In the genomic region with DNA sequence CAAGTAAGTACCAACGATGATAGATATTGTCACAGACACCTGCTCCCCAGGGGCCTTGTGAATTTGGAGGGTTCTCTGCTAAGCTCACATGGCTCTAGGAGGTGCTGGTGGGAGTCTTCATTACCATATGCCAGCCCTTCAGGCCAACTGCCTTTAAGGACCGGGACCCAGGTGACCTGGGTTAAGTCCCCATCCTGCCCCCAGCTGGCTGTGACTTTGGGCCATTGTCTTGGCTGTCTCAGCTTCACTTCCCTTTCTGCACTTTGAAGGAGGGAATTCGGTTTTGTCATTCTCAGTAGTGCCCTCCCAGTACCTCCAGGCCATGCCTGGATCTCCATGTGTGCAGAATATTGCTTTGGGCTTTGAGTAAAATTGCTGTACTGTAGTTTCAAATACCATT, we compare ENCODE assay signal across 12 cellular contexts.
DNase-seq lines count a peak whose midpoint lies in the region; ATAC-seq and TF ChIP-seq lines count a peak whose summit lies in the region.
"Had no signal": no experiment of that assay in that cellular context is flagged by ENCODE, and none has a peak within 500 bp of the region (broad histone marks: within the 10 kb centered on the region; RNA-seq: fewer than 3 reads in every experiment).

No MANE protein-coding gene starts in this region.

- H3K9ac ChIP-seq in neuronal stem cell (ENCODE audit: low read depth, low read length, poor library complexity): no peak overlapping the region

- H3K4me3 ChIP-seq in HL-60 (replicated peaks; ENCODE audit: insufficient read depth, low read length): no peak overlapping the region
- no peak overlapping the region for H3K4me3 ChIP-seq in neuronal stem cell (ENCODE audit: low read length in 2 of 2)
- no peak overlapping the region for H3K4me3 ChIP-seq in MG63
- H3K4me3 ChIP-seq: left lung had no signal

- ATAC-seq in GM21717 (IDR thresholded peaks at IDR 0.05; ENCODE audit: unreplicated experiment): no peak

- peak overlapping the region; percentile 68 for H3K27ac Mint-ChIP-seq in T-helper 2 cell treated with Interferon-gamma antibody and Interleukin-4, amounts not matched to agents 5 μg/mL and 100 μg/mL, for 36 hours
- peak overlapping the region; percentile 95 for H3K27ac Mint-ChIP-seq in activated naive CD8-positive, alpha-beta T cell treated with anti-CD3 and anti-CD28 coated beads for 36 hours

- H3K4me2 ChIP-seq in neuronal stem cell (ENCODE audit: insufficient read depth, low read length, poor library complexity, severe bottlenecking): no peak overlapping the region

- no peak overlapping the region for H3K4me3 Mint-ChIP-seq in T-helper 2 cell treated with Interferon-gamma antibody and Interleukin-4, amounts not matched to agents 5 μg/mL and 100 μg/mL, for 36 hours
- no peak overlapping the region for H3K4me3 Mint-ChIP-seq in activated naive CD8-positive, alpha-beta T cell treated with anti-CD3 and anti-CD28 coated beads for 36 hours

- H3K9me3 Mint-ChIP-seq in T-helper 2 cell treated with Interferon-gamma antibody and Interleukin-4, amounts not matched to agents 5 μg/mL and 100 μg/mL, for 36 hours: no peaks in the 10 kb centered on the region
- peaks cover 1% of the 10 kb centered on the region for H3K9me3 Mint-ChIP-seq in activated naive CD8-positive, alpha-beta T cell treated with anti-CD3 and anti-CD28 coated beads for 36 hours

- no peaks in the 10 kb centered on the region for H3K27me3 ChIP-seq in HL-60 (ENCODE audit: insufficient read depth, poor library complexity, severe bottlenecking)
- H3K27me3 ChIP-seq in neuronal stem cell (ENCODE audit: control insufficient read depth in 3 of 3, insufficient read depth in 3 of 3, low read depth in 1 of 3, low read length in 3 of 3): no peaks in the 10 kb centered on the region
- H3K27me3 ChIP-seq in MG63: no peaks in the 10 kb centered on the region
- H3K27me3 ChIP-seq: left lung had no signal

- H3K36me3 Mint-ChIP-seq in T-helper 2 cell treated with Interferon-gamma antibody and Interleukin-4, amounts not matched to agents 5 μg/mL and 100 μg/mL, for 36 hours (ENCODE audit: low read depth): peaks cover 57% of the 10 kb centered on the region
- H3K36me3 Mint-ChIP-seq in activated naive CD8-positive, alpha-beta T cell treated with anti-CD3 and anti-CD28 coated beads for 36 hours: peaks cover 69% of the 10 kb centered on the region

- H3K27me3 Mint-ChIP-seq in T-helper 2 cell treated with Interferon-gamma antibody and Interleukin-4, amounts not matched to agents 5 μg/mL and 100 μg/mL, for 36 hours (ENCODE audit: low read depth): no peaks in the 10 kb centered on the region
- no peaks in the 10 kb centered on the region for H3K27me3 Mint-ChIP-seq in activated naive CD8-positive, alpha-beta T cell treated with anti-CD3 and anti-CD28 coated beads for 36 hours

- no peaks in the 10 kb centered on the region for H3K79me1 ChIP-seq in neuronal stem cell (ENCODE audit: low read depth, low read length)

- H3K4me1 ChIP-seq in neuronal stem cell (ENCODE audit: control insufficient read depth in 2 of 2, insufficient read depth in 1 of 2, low read depth in 1 of 2, low read length in 2 of 2): peaks cover 0 to 5% of the 10 kb centered on the region in 2 donors

- no peak overlapping the region for H4K91ac ChIP-seq in neuronal stem cell (ENCODE audit: low read depth, low read length, poor library complexity)

- no peak overlapping the region for H2AK5ac ChIP-seq in neuronal stem cell (ENCODE audit: low read depth, low read length)

- H4K8ac ChIP-seq in neuronal stem cell (ENCODE audit: low read depth, low read length): peak overlapping the region; percentile 74

- H3K9me3 ChIP-seq in neuronal stem cell (replicated peaks in 1 of 2; ENCODE audit: control insufficient read depth in 2 of 2, insufficient read depth in 1 of 2, low read depth in 1 of 2, low read length in 2 of 2) (no peaks in the 10 kb centered on the region), MG63 (no peaks in the 10 kb centered on the region)
- H3K9me3 ChIP-seq: left lung had no signal

- H3K4ac ChIP-seq in neuronal stem cell (ENCODE audit: low read length): no peak overlapping the region

- no peak for TF ChIP-seq CTCF in HL-60 (IDR thresholded peaks at IDR 0.05; ENCODE audit: insufficient read depth, low read length)

- WGBS in neuronal stem cell (ENCODE audit: extremely low coverage in 2 of 2, insufficient read length in 2 of 2, insufficient replicate concordance in 1 of 2), 2 donors: no CpG with 5 or more reads among the region's 3 CpGs

- H3K36me3 ChIP-seq in neuronal stem cell (replicated peaks in 1 of 2; ENCODE audit: control insufficient read depth in 2 of 2, insufficient read depth in 2 of 2, low read length in 2 of 2) (peaks cover 27 to 89% of the 10 kb centered on the region in 2 donors), MG63 (peaks cover 70% of the 10 kb centered on the region)

- H2BK120ac ChIP-seq in neuronal stem cell (ENCODE audit: low read depth, low read length): no peak overlapping the region

- H3K14ac ChIP-seq in neuronal stem cell (ENCODE audit: low read length): no peak overlapping the region

- H3K18ac ChIP-seq in neuronal stem cell (ENCODE audit: low read length): no peak overlapping the region

- no peak for DNase-seq in T-helper 2 cell treated with Interferon-gamma antibody and Interleukin-4, amounts not matched to agents 5 μg/mL and 100 μg/mL, for 36 hours (ENCODE audit: low spot score)
- DNase-seq in T-helper 2 cell (no peak), HL-60 (ENCODE audit: low read depth in 1 of 2, low spot score in 1 of 2) (peak; percentile 35 to 56), neuronal stem cell (ENCODE audit: low spot score) (no peak), MG63 (no peak), NCI-H524 treated with DMSO at 0.1 percent for 48 hours (lab: John Stamatoyannopoulos, UW) (no peak)
- no peak for DNase-seq in activated naive CD8-positive, alpha-beta T cell treated with anti-CD3 and anti-CD28 coated beads for 36 hours
- DNase-seq: 8988T, DND-41, left lung, posterior cingulate gyrus had no signal

- H3K23ac ChIP-seq in neuronal stem cell (ENCODE audit: low read depth, low read length, poor library complexity): no peak overlapping the region

- H3K27ac ChIP-seq in HL-60 (replicated peaks) (peak overlapping the region; percentile 14; the same call in 1 of the 2 replicates), neuronal stem cell (replicated peaks; ENCODE audit: low read length) (no peak overlapping the region)

- H3K4me1 Mint-ChIP-seq in T-helper 2 cell treated with Interferon-gamma antibody and Interleukin-4, amounts not matched to agents 5 μg/mL and 100 μg/mL, for 36 hours (ENCODE audit: low read depth): peaks cover 47% of the 10 kb centered on the region
- peaks cover 52% of the 10 kb centered on the region for H3K4me1 Mint-ChIP-seq in activated naive CD8-positive, alpha-beta T cell treated with anti-CD3 and anti-CD28 coated beads for 36 hours

- no peak overlapping the region for H2BK12ac ChIP-seq in neuronal stem cell (ENCODE audit: low read length)

- no peak overlapping the region for H2BK15ac ChIP-seq in neuronal stem cell (ENCODE audit: low read length)

- H2AFZ ChIP-seq in neuronal stem cell (ENCODE audit: low read length): no peak overlapping the region

- H2BK5ac ChIP-seq in neuronal stem cell (ENCODE audit: low read length): no peak overlapping the region

Comparison
In these comparisons a context has a peak if more than half of its experiments do, and no peak if none do; other contexts are left out.
1. DNase-seq: peak in HL-60 (2 of 2); none in T-helper 2 cell treated with Interferon-gamma antibody and Interleukin-4, amounts not matched to agents 5 μg/mL and 100 μg/mL, for 36 hours (single experiment), T-helper 2 cell (0 of 5), activated naive CD8-positive, alpha-beta T cell treated with anti-CD3 and anti-CD28 coated beads for 36 hours (single experiment), neuronal stem cell (single experiment), MG63 (single experiment) and NCI-H524 treated with DMSO at 0.1 percent for 48 hours (single experiment).